In the genomic region with DNA sequence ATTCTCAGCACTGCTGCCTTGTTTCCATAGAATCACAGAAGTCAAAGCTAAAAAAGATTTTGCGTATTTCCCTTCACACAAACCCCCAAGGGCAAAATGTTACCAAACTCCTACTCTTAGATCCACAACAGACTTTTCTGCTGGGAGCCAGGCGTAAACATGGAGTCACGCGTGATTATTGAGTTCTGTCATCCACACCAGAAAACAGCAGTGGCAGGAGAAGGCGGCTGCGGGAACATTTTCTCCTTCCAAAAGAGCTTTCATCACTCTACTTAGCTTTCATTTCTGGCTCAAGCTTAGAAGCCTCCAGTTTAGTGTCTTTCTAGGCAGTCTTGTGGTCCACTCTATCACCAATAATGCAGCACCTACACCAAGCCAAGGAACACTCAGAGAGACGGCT, we compare ENCODE assay signal across 26 cellular contexts.
"Had no signal": no experiment of that assay in that cellular context is flagged by ENCODE, and none has a peak within 500 bp of the region (broad histone marks: within the 10 kb centered on the region; RNA-seq: fewer than 3 reads in every experiment).

No MANE protein-coding gene starts in this region.

- H3K4me1 Mint-ChIP-seq: activated naive CD4-positive, alpha-beta T cell treated with anti-CD3 and anti-CD28 coated beads, Interleukin-2, amount 10 ng/mL, durations not matched to agents 7 days and 5 days; activated naive CD8-positive, alpha-beta T cell treated with anti-CD3 and anti-CD28 coated beads, Interleukin-2, amount 10 ng/mL, durations not matched to agents 7 days and 5 days; central memory CD8-positive, alpha-beta T cell; stimulated activated memory B cell treated with anti-CD40 and anti-IgM and Interleukin-4, amounts not matched to agents 10 μg/mL and 1 μg/mL and 100 μg/mL, for 72 hours had no signal

- H3K36me3 ChIP-seq: left lung, ovary, tibial artery, upper lobe of right lung had no signal

- H3K27ac ChIP-seq: left lung, ovary, tibial artery, upper lobe of right lung, VCaP had no signal

- H3K4me3 Mint-ChIP-seq: activated naive CD4-positive, alpha-beta T cell treated with anti-CD3 and anti-CD28 coated beads, Interleukin-2, amount 10 ng/mL, durations not matched to agents 7 days and 5 days; activated naive CD8-positive, alpha-beta T cell treated with anti-CD3 and anti-CD28 coated beads, Interleukin-2, amount 10 ng/mL, durations not matched to agents 7 days and 5 days; activated T-helper 1 cell treated with anti-CD3 and anti-CD28 coated beads, Interleukin-12 subunit alpha, Interleukin-12 subunit beta, Interleukin-2, Interleukin-4 antibody, amounts not matched to agents 30 ng/mL and 10 ng/mL and 1 ng/mL, durations not matched to agents 14 hours and 24 hours and 36 hours; central memory CD8-positive, alpha-beta T cell; dendritic cell treated with granulocyte-macrophage colony-stimulating factor and Interleukin-4, amounts not matched to agents 40 ng/mL and 50 ng/mL, for 4 days; natural killer cell treated with Interleukin-12 subunit alpha and Interleukin-12 subunit beta and Interleukin-15 and Interleukin-18, amount 100 ng/mL, for 72 hours; stimulated activated memory B cell treated with anti-CD40 and anti-IgM and Interleukin-4, amounts not matched to agents 10 μg/mL and 1 μg/mL and 100 μg/mL, for 72 hours; stimulated activated naive CD8-positive, alpha-beta T cell treated with anti-CD3 and anti-CD28 coated beads, Interleukin-15, amount 100 ng/mL, for 72 hours had no signal

- ATAC-seq: activated CD4-positive, CD25-positive, alpha-beta regulatory T cell treated with anti-CD3 and anti-CD28 coated beads, Interleukin-2, amount 50 U/mL, for 24 hours; left lung; mucosa of descending colon; natural killer cell treated with Interleukin-12 subunit alpha and Interleukin-12 subunit beta and Interleukin-15 and Interleukin-18, amount 100 ng/mL, for 72 hours; stimulated activated memory B cell treated with anti-CD40 and anti-IgM and Interleukin-4, amounts not matched to agents 10 μg/mL and 1 μg/mL and 100 μg/mL, for 72 hours; stimulated activated naive CD8-positive, alpha-beta T cell treated with anti-CD3 and anti-CD28 coated beads, Interleukin-15, amount 100 ng/mL, for 72 hours; upper lobe of right lung had no signal

- H3K9me3 ChIP-seq: mucosa of descending colon, ovary, tibial artery, upper lobe of right lung had no signal

- H3K27ac Mint-ChIP-seq: activated naive CD4-positive, alpha-beta T cell treated with anti-CD3 and anti-CD28 coated beads, Interleukin-2, amount 10 ng/mL, durations not matched to agents 7 days and 5 days; activated naive CD8-positive, alpha-beta T cell treated with anti-CD3 and anti-CD28 coated beads, Interleukin-2, amount 10 ng/mL, durations not matched to agents 7 days and 5 days; activated T-helper 1 cell treated with anti-CD3 and anti-CD28 coated beads, Interleukin-12 subunit alpha, Interleukin-12 subunit beta, Interleukin-2, Interleukin-4 antibody, amounts not matched to agents 30 ng/mL and 10 ng/mL and 1 ng/mL, durations not matched to agents 14 hours and 24 hours and 36 hours; dendritic cell treated with granulocyte-macrophage colony-stimulating factor and Interleukin-4, amounts not matched to agents 40 ng/mL and 50 ng/mL, for 4 days; natural killer cell treated with Interleukin-12 subunit alpha and Interleukin-12 subunit beta and Interleukin-15 and Interleukin-18, amount 100 ng/mL, for 72 hours; progenitor cell of endocrine pancreas; stimulated activated memory B cell treated with anti-CD40 and anti-IgM and Interleukin-4, amounts not matched to agents 10 μg/mL and 1 μg/mL and 100 μg/mL, for 72 hours had no signal

- H3K4me2 ChIP-seq: smooth muscle cell had no signal

- H3K4me3 ChIP-seq: left lung, mucosa of descending colon, ovary, smooth muscle cell, tibial artery, upper lobe of right lung had no signal

- H3K36me3 Mint-ChIP-seq: activated naive CD4-positive, alpha-beta T cell treated with anti-CD3 and anti-CD28 coated beads, Interleukin-2, amount 10 ng/mL, durations not matched to agents 7 days and 5 days; activated naive CD8-positive, alpha-beta T cell treated with anti-CD3 and anti-CD28 coated beads, Interleukin-2, amount 10 ng/mL, durations not matched to agents 7 days and 5 days; natural killer cell treated with Interleukin-12 subunit alpha and Interleukin-12 subunit beta and Interleukin-15 and Interleukin-18, amount 100 ng/mL, for 72 hours; stimulated activated memory B cell treated with anti-CD40 and anti-IgM and Interleukin-4, amounts not matched to agents 10 μg/mL and 1 μg/mL and 100 μg/mL, for 72 hours had no signal

- H3K27me3 Mint-ChIP-seq: activated naive CD8-positive, alpha-beta T cell treated with anti-CD3 and anti-CD28 coated beads, Interleukin-2, amount 10 ng/mL, durations not matched to agents 7 days and 5 days; central memory CD8-positive, alpha-beta T cell; stimulated activated memory B cell treated with anti-CD40 and anti-IgM and Interleukin-4, amounts not matched to agents 10 μg/mL and 1 μg/mL and 100 μg/mL, for 72 hours; stimulated activated naive CD8-positive, alpha-beta T cell treated with anti-CD3 and anti-CD28 coated beads, Interleukin-15, amount 100 ng/mL, for 72 hours had no signal

- H3K27me3 ChIP-seq: left lung, ovary, tibial artery, upper lobe of right lung had no signal

- H3K4me1 ChIP-seq: left lung, tibial artery, upper lobe of right lung had no signal

- DNase-seq: activated CD4-positive, alpha-beta T cell treated with anti-CD3 and anti-CD28 coated beads for 48 hours; activated CD4-positive, alpha-beta T cell treated with anti-CD3 and anti-CD28 coated beads, Interleukin-2, amount 50 U/mL, for 48 hours; activated CD8-positive, alpha-beta memory T cell treated with anti-CD3 and anti-CD28 coated beads for 24 hours; activated effector memory CD4-positive, alpha-beta T cell treated with anti-CD3 and anti-CD28 coated beads, Interleukin-2, amount 50 U/mL, for 16 hours; activated naive CD4-positive, alpha-beta T cell treated with anti-CD3 and anti-CD28 coated beads, Interleukin-2, amount 10 ng/mL, durations not matched to agents 7 days and 5 days; activated naive CD8-positive, alpha-beta T cell treated with anti-CD3 and anti-CD28 coated beads, Interleukin-2, amount 10 ng/mL, durations not matched to agents 7 days and 5 days; amniotic stem cell; left lung; ovary; stimulated activated CD4-positive, alpha-beta T cell treated with anti-CD3 and anti-CD28 coated beads, Interleukin-1b, Interleukin-23, amount 100 ng/mL, for 48 hours; stimulated activated CD4-positive, alpha-beta T cell treated with anti-CD3 and anti-CD28 coated beads, Interleukin-4, amount 100 ng/mL, for 4 hours; stimulated activated CD8-positive, alpha-beta memory T cell treated with anti-CD3 and anti-CD28 coated beads, Interleukin-4, amount 100 ng/mL, for 48 hours; stimulated activated naive CD8-positive, alpha-beta T cell treated with anti-CD3 and anti-CD28 coated beads, Interleukin-15, amount 100 ng/mL, for 72 hours; substantia nigra; upper lobe of right lung had no signal
